29 cellular contexts compared by ENCODE assay signal in genomic region chr9:12065050-12065449, GRCh38.
DNase-seq lines count a peak whose midpoint lies in the region; ATAC-seq, FAIRE-seq and TF ChIP-seq lines count a peak whose summit lies in the region.
"Had no signal": no experiment of that assay in that cellular context is flagged by ENCODE, and none has a peak within 500 bp of the region (broad histone marks: within the 10 kb centered on the region; RNA-seq: fewer than 3 reads in every experiment).

No MANE protein-coding gene starts in this region.

- DNase-seq in HT1080 (ENCODE audit: low read depth) (peak; percentile 5), fibroblast of mammary gland (ENCODE audit: low read depth) (peak; percentile 38), testis (no peak), kidney (no peak), Right ventricle myocardium superior (no peak), RWPE1 (ENCODE audit: low spot score) (no peak)
- DNase-seq: AML-193; CD4-positive, alpha-beta T cell; COR-L47; DMS53; H9; IMR-90; NCI-H1048; NCI-H1417 treated with DMSO at 0.1 percent for 48 hours; NCI-H187; NCI-H2081 treated with DMSO at 0.1 percent for 48 hours; NCI-H2171; NCI-H226; NCI-H510A; NCI-H69; Peyer's patch; SJCRH30 had no signal

- POLR2A ChIA-PET in RWPE1 (lab: Yijun Ruan, JAX; ENCODE audit: low non-redundant PET): no interaction called here

- peaks cover 6% of the 10 kb centered on the region for H3K4me1 ChIP-seq in mesodermal cell (ENCODE audit: control insufficient read depth, insufficient read depth, low read length, poor library complexity, severe bottlenecking)
- H3K4me1 ChIP-seq in testis: peaks cover 22% of the 10 kb centered on the region
- no peaks in the 10 kb centered on the region for H3K4me1 ChIP-seq in kidney (ENCODE audit: control insufficient read depth in 1 of 2, insufficient read depth in 1 of 2, low read depth in 1 of 2, low read length in 2 of 2)
- H3K4me1 ChIP-seq: A549; BLaER1 treated with 17β-estradiol and CSF1 and Interleukin-3, amounts not matched to agents 10 nM and 100 nM; Peyer's patch; SJCRH30 had no signal

- H3K4me3 ChIP-seq in fibroblast of mammary gland (ENCODE audit: control insufficient read depth, low read depth, low read length) (no peak overlapping the region), mesodermal cell (ENCODE audit: extremely low read depth, insufficient read depth, low read length, poor library complexity, severe bottlenecking) (no peak overlapping the region), testis (no peak overlapping the region), kidney (ENCODE audit: low read length in 2 of 2) (no peak overlapping the region)
- H3K4me3 ChIP-seq: A549; BLaER1 treated with 17β-estradiol and CSF1 and Interleukin-3, amounts not matched to agents 10 nM and 100 nM; GM23338; Peyer's patch; SJCRH30 had no signal

- CTCF ChIA-PET in RWPE1 (lab: Yijun Ruan, JAX): no interaction called here

- no peak for ATAC-seq in Right ventricle myocardium superior (ENCODE audit: poor library complexity)
- ATAC-seq: A549, GM23338, SK-N-SH treated with all-trans-retinoic acid at 6 μM for 48 hours had no signal

- intact Hi-C loops in testis (cut with DNase I; ENCODE audit: low total_unique reads): no loop called here
- intact Hi-C loops in kidney (cut with DNase I): no loop called here
- intact Hi-C loops in Right ventricle myocardium superior (cut with DNase I): no loop called here

- no peak for FAIRE-seq in kidney (lab: Jason Lieb, UNC)
- FAIRE-seq: A549, GM18507 had no signal

- H3K36me3 ChIP-seq in mesodermal cell (ENCODE audit: control insufficient read depth, insufficient read depth, low read length) (no peaks in the 10 kb centered on the region), testis (ENCODE audit: low read depth, missing control alignments) (no peaks in the 10 kb centered on the region), kidney (ENCODE audit: control insufficient read depth in 1 of 2, insufficient read depth in 2 of 2, low read length in 2 of 2) (no peaks in the 10 kb centered on the region)
- H3K36me3 ChIP-seq: BLaER1 treated with 17β-estradiol and CSF1 and Interleukin-3, amounts not matched to agents 10 nM and 100 nM; Peyer's patch; SJCRH30 had no signal

- no peaks in the 10 kb centered on the region for H3K27me3 ChIP-seq in testis
- H3K27me3 ChIP-seq: BLaER1 treated with 17β-estradiol and CSF1 and Interleukin-3, amounts not matched to agents 10 nM and 100 nM; Peyer's patch; SJCRH30 had no signal

- WGBS in mesodermal cell (ENCODE audit: insufficient coverage in 2 of 2), 2 experiments: 83% methylated on average over 1 of the region's 3 CpGs; no CpG with 5 or more reads in 1 of the 2 experiments
- 35 to 41% methylated on average over 3 of the region's 3 CpGs for WGBS in testis, 2 donors

- no peak for TF ChIP-seq CTCF in fibroblast of mammary gland (conservative IDR thresholded peaks at IDR 0.05; ENCODE audit: control insufficient read depth, insufficient read depth, low read depth, low read length)
- TF ChIP-seq CTCF in testis (IDR thresholded peaks at IDR 0.05): no peak
- no peak for TF ChIP-seq CTCF in kidney (IDR thresholded peaks at IDR 0.05; ENCODE audit: borderline replicate concordance, extremely low read depth, insufficient read depth)
- TF ChIP-seq CTCF in RWPE1 (conservative IDR thresholded peaks at IDR 0.05; ENCODE audit: low read depth): no peak

- no peak overlapping the region for H3K9ac ChIP-seq in kidney (ENCODE audit: low read length in 2 of 2)
- H3K9ac ChIP-seq: BLaER1 treated with 17β-estradiol and CSF1 and Interleukin-3, amounts not matched to agents 10 nM and 100 nM; KMS-11 had no signal

- H3K27ac ChIP-seq in mesodermal cell (ENCODE audit: low read depth, low read length, severe bottlenecking) (peak overlapping the region; percentile 30), testis (peak overlapping the region; percentile 0 to 64), kidney (ENCODE audit: low read depth in 2 of 2, low read length in 2 of 2) (no peak overlapping the region), RWPE1 (no peak overlapping the region)
- H3K27ac ChIP-seq: A549; BLaER1 treated with 17β-estradiol and CSF1 and Interleukin-3, amounts not matched to agents 10 nM and 100 nM; KMS-11; Peyer's patch; SJCRH30 had no signal

- H3K9me3 ChIP-seq in mesodermal cell (ENCODE audit: control insufficient read depth, low read length) (no peaks in the 10 kb centered on the region), testis (no peaks in the 10 kb centered on the region), kidney (ENCODE audit: control insufficient read depth in 1 of 2, low read length in 2 of 2) (no peaks in the 10 kb centered on the region)
- H3K9me3 ChIP-seq: BLaER1 treated with 17β-estradiol and CSF1 and Interleukin-3, amounts not matched to agents 10 nM and 100 nM; Peyer's patch; SJCRH30 had no signal

- TF ChIP-seq POLR2A in testis (IDR thresholded peaks at IDR 0.05): no peak

Comparison
In these comparisons a context has a peak if more than half of its experiments do, and no peak if none do; other contexts are left out.
1. DNase-seq: peak in HT1080 (single experiment) and fibroblast of mammary gland (single experiment); none in testis (single experiment), kidney (single experiment), Right ventricle myocardium superior (single experiment) and RWPE1 (single experiment).
2. H3K27ac ChIP-seq: peak in mesodermal cell (single experiment) and testis (2 of 2); none in kidney (0 of 2) and RWPE1 (single experiment).